11 cellular contexts compared by ENCODE assay signal in the genomic region with DNA sequence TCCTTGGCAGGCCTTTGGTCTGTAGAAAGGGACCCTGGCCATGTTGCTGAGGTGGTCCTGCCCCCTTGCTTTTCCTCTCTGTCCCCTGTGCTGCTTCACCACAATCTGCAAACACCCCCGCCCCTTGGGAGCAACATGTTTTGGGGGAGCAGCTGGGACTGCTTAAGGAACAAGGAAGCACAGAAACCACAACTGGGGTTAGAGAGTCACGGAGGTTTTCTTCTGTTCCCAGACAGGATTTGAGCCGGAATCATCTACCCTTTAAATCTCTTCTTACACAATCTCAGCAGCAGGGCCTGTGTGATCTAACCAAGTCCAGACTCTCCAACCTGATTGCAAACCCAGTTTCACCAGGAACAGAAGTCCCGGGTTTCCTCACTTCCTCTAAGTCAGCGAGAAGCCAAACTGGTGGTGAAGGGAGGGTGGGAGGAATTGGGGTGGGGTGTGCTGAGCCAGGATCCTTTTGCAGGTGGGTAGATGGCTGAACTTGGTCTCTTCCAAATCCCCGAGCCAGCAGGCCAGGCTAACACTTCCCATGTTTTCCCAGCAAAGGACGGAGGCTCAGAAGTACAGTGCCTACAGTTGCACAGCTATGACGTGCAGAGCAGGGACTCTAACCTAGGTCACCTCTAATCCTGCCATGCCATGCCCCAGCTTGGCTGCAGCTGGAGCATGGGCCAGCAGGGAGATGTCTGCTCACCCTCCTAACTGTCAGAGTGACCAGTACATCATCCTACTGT. TPM values are rescaled to one million over a fixed set of nuclear protein-coding genes. Genes with fewer than 3 reads are reported as not detected.
DNase-seq lines count a peak whose midpoint lies in the region; ATAC-seq and TF ChIP-seq lines count a peak whose summit lies in the region.
"Had no signal": no experiment of that assay in that cellular context is flagged by ENCODE, and none has a peak within 500 bp of the region (broad histone marks: within the 10 kb centered on the region; RNA-seq: fewer than 3 reads in every experiment).

No MANE protein-coding gene starts in this region.

- no peaks in the 10 kb centered on the region for H3K9me3 ChIP-seq in Peyer's patch
- H3K9me3 ChIP-seq in OCI-LY7 (ENCODE audit: low read length), result no peaks in the 10 kb centered on the region

- no peak for TF ChIP-seq POLR2A in Peyer's patch (IDR thresholded peaks at IDR 0.05)

- no peaks in the 10 kb centered on the region for H3K79me2 ChIP-seq in OCI-LY7 (ENCODE audit: insufficient read depth, low read depth, low read length)

- POLR2A ChIA-PET in AG04449 (lab: Yijun Ruan, JAX) (interaction anchor here (0.8 kb wide), 1 partner anchor 24 kb away, joined by 3 read pairs; no protein-coding TSS in a partner anchor), OCI-LY7 (lab: Charles Lee) (no interaction called here)

- H3K4me3 ChIP-seq in AG04449 (ENCODE audit: low read depth, low read length), result no peak overlapping the region
- no peak overlapping the region for H3K4me3 ChIP-seq in Peyer's patch
- H3K4me3 ChIP-seq in fibroblast of pulmonary artery (replicated peaks; ENCODE audit: low read depth, low read length), result no peak overlapping the region
- H3K4me3 ChIP-seq in OCI-LY7 (ENCODE audit: low read depth, low read length, poor library complexity, severe bottlenecking), result no peak overlapping the region

- TF ChIP-seq CTCF in AG04449 (IDR thresholded peaks at IDR 0.05; ENCODE audit: insufficient read depth, low read length, missing control alignments), result no peak
- no peak for TF ChIP-seq CTCF in Peyer's patch (IDR thresholded peaks at IDR 0.05)
- no peak for TF ChIP-seq CTCF in fibroblast of pulmonary artery (IDR thresholded peaks at IDR 0.05; ENCODE audit: low read length, missing control alignments)
- TF ChIP-seq CTCF in omental fat pad (IDR thresholded peaks at IDR 0.05), result no peak
- no peak for TF ChIP-seq CTCF in OCI-LY7 (conservative IDR thresholded peaks at IDR 0.05; ENCODE audit: low read length)

- H2AFZ ChIP-seq in OCI-LY7 (ENCODE audit: low read length), result no peak overlapping the region

- H3K4me1 ChIP-seq in Peyer's patch (peaks cover 0 to 33% (median 0%) of the 10 kb centered on the region in 4 donors), OCI-LY7 (ENCODE audit: insufficient read depth, low read length, poor library complexity, severe bottlenecking) (no peaks in the 10 kb centered on the region)

- DNase-seq in AG04449 (ENCODE audit: low read depth, low spot score) (peak; percentile 60), Peyer's patch (peak in 1 of 3 donors; percentile 62), fibroblast of pulmonary artery (ENCODE audit: low read depth) (peak; percentile 95), omental fat pad (ENCODE audit: low spot score) (no peak), NCI-H774 (lab: John Stamatoyannopoulos, UW) (no peak), OCI-LY7 (ENCODE audit: low spot score) (no peak)
- DNase-seq in effector CD8-positive, alpha-beta T cell (lab: John Stamatoyannopoulos, UW), result no peak
- DNase-seq: activated T-cell treated with anti-CD3 and anti-CD28 coated beads for 4 hours, T-helper 1 cell had no signal

- intact Hi-C loops in OCI-LY7 (cut with micrococcal nuclease; ENCODE audit: unreplicated experiment), result no loop called here

- no peak overlapping the region for H3K4me2 ChIP-seq in OCI-LY7 (ENCODE audit: low read length)

- no peaks in the 10 kb centered on the region for H4K20me1 ChIP-seq in OCI-LY7 (ENCODE audit: insufficient read depth, low read length)

- ATAC-seq in omental fat pad (ENCODE audit: low FRiP score) (peak; percentile 82), HG03460 (IDR thresholded peaks at IDR 0.05; ENCODE audit: unreplicated experiment) (no peak)
- ATAC-seq: stimulated activated memory B cell treated with anti-CD40 and anti-IgM and Interleukin-4, amounts not matched to agents 10 μg/mL and 1 μg/mL and 100 μg/mL, for 72 hours had no signal

- H3K27me3 ChIP-seq in Peyer's patch, result no peaks in the 10 kb centered on the region

- H3K9me2 ChIP-seq in OCI-LY7 (ENCODE audit: insufficient read depth, low read length), result no peaks in the 10 kb centered on the region

- H3K36me3 ChIP-seq in Peyer's patch (no peaks in the 10 kb centered on the region), OCI-LY7 (ENCODE audit: insufficient read depth, low read length) (no peaks in the 10 kb centered on the region)

- CTCF ChIA-PET in AG04449 (lab: Yijun Ruan, JAX) (interaction anchor here (1.0 to 1.6 kb wide), 4 partner anchors 11 to 23 kb away, joined by 3 to 7 read pairs (median 4); no protein-coding TSS in a partner anchor), OCI-LY7 (lab: Charles Lee; ENCODE audit: unreplicated experiment) (no interaction called here)

- H3K27ac ChIP-seq in Peyer's patch (peak overlapping the region; percentile 62 to 81 (median 74)), OCI-LY7 (ENCODE audit: low read depth, low read length, poor library complexity, severe bottlenecking) (no peak overlapping the region)

- BruUV-seq in OCI-LY7 (replicated peaks; lab: Mats Ljungman, UMichigan), result no TSS peak

RNA-seq across cellular contexts. Expression of a gene that starts 25.0 kb away (rescaled TPM):
- 10 to 100 TPM in 3 of 4 donors, 1 to 10 TPM in 1; 5.8 to 26.4 (median 11.7) TPM for total RNA-seq in Peyer's patch
- total RNA-seq in omental fat pad, result 10 to 100 TPM; 29.3 to 47.1 (median 44.3) TPM
- total RNA-seq in OCI-LY7 (2014; rRNA removed; shearing (Covaris generic)), result not detected in 2 replicates
- 0.10 and 0.11 TPM in 2 replicates for total RNA-seq in OCI-LY7 (2022)

Comparison
In these comparisons a context has a peak if more than half of its experiments do, and no peak if none do; other contexts are left out.
1. DNase-seq: peak in AG04449 (single experiment) and fibroblast of pulmonary artery (single experiment); none in omental fat pad (single experiment), NCI-H774 (single experiment), effector CD8-positive, alpha-beta T cell (single experiment) and OCI-LY7 (single experiment).
2. RNA of a gene that starts 25.0 kb away (total RNA-seq): 29.3 to 47.1 TPM in omental fat pad and 5.8 to 26.4 TPM in Peyer's patch; 0.10 to 0.11 TPM in OCI-LY7; every median in the first group is over 4 times any median in the second.